In genomic region chr10:96814264-96814663, GRCh38 we compare ENCODE assay signal across 15 cellular contexts. TPM values are rescaled to one million over a fixed set of nuclear protein-coding genes. Genes with fewer than 3 reads are reported as not detected.
A peak's percentile ranks its signal among the peaks of the same experiment; 100 is the strongest.
DNase-seq lines count a peak whose midpoint lies in the region; TF ChIP-seq lines count a peak whose summit lies in the region.
"Had no signal": no experiment of that assay in that cellular context is flagged by ENCODE, and none has a peak within 500 bp of the region (broad histone marks: within the 10 kb centered on the region; RNA-seq: fewer than 3 reads in every experiment).

No MANE protein-coding gene starts in this region.

- H3K4me3 ChIP-seq in astrocyte of the cerebellum (ENCODE audit: low read depth, low read length): no peak overlapping the region
- H3K4me3 ChIP-seq: cardiac muscle cell, upper lobe of right lung had no signal

- no peak for TF ChIP-seq CTCF in astrocyte of the cerebellum (IDR thresholded peaks at IDR 0.05; ENCODE audit: low read depth, low read length, missing control alignments)

- DNase-seq in AG08395 (ENCODE audit: low spot score) (peak; percentile 66), HT1080 (ENCODE audit: low read depth) (peak; percentile 89), astrocyte of the cerebellum (ENCODE audit: low read depth) (peak; percentile 76), islet precursor cell (peak; percentile 81), C1 segment of cervical spinal cord (lab: John Stamatoyannopoulos, UW) (no peak), NCI-H1417 (lab: John Stamatoyannopoulos, UW) (no peak), SKM-1 treated with dmso at 0.1 percent for 144 hours (lab: John Stamatoyannopoulos, UW; ENCODE audit: unreplicated experiment) (no peak)
- no peak for DNase-seq in stimulated activated CD4-positive, alpha-beta T cell treated with anti-CD3 and anti-CD28 coated beads, Interleukin-2, amount 100 ng/mL, for 24 hours
- DNase-seq: activated effector memory CD4-positive, alpha-beta T cell treated with anti-CD3 and anti-CD28 coated beads, Interleukin-2, amount 50 U/mL, for 16 hours; BE2C; NCI-H1105; stimulated activated CD4-positive, alpha-beta T cell treated with anti-CD3 and anti-CD28 coated beads, Interleukin-1b, Interleukin-23, amount 100 ng/mL, for 48 hours; T-helper 2 cell; upper lobe of right lung had no signal

- in situ Hi-C loops in astrocyte of the cerebellum (cut with HindIII; ENCODE audit: low sequenced_read_pairs): no loop called here

RNA-seq across cellular contexts. Expression of gene LCOR, which starts 17.8 kb away (rescaled TPM):
- 10.6 and 12.8 TPM in 2 replicates for total RNA-seq in HT1080 (2014; rRNA removed; shearing (Covaris generic))
- polyA plus RNA-seq in HT1080 (2015; cell fraction: cytosol; rRNA removed): 6.4 and 9.1 TPM in 2 replicates
- 14.1 and 14.7 TPM in 2 replicates for polyA plus RNA-seq in HT1080 (2015; cell fraction: nucleus; rRNA removed)

Comparison
In these comparisons a context has a peak if more than half of its experiments do, and no peak if none do; other contexts are left out.
1. DNase-seq: peak in AG08395 (single experiment), HT1080 (single experiment), astrocyte of the cerebellum (single experiment) and islet precursor cell (single experiment); none in C1 segment of cervical spinal cord (0 of 14), NCI-H1417 (0 of 3), stimulated activated CD4-positive, alpha-beta T cell treated with anti-CD3 and anti-CD28 coated beads, Interleukin-2, amount 100 ng/mL, for 24 hours (0 of 2) and SKM-1 treated with dmso at 0.1 percent for 144 hours (single experiment).